In genomic region chr18:58266291-58266690, GRCh38 we compare ENCODE assay signal across 13 cellular contexts.
DNase-seq lines count a peak whose midpoint lies in the region; ATAC-seq and TF ChIP-seq lines count a peak whose summit lies in the region.
"Had no signal": no experiment of that assay in that cellular context is flagged by ENCODE, and none has a peak within 500 bp of the region (broad histone marks: within the 10 kb centered on the region; RNA-seq: fewer than 3 reads in every experiment).

No MANE protein-coding gene starts in this region.

- no peak overlapping the region for H4K8ac ChIP-seq in IMR-90 (ENCODE audit: low read depth in 2 of 2, low read length in 2 of 2)

- no peak overlapping the region for H2BK20ac ChIP-seq in IMR-90 (ENCODE audit: low read depth, low read length)

- H3K27ac ChIP-seq in IMR-90 (ENCODE audit: insufficient read depth, low read length) (no peak overlapping the region), RWPE2 (ENCODE audit: poor library complexity, severe bottlenecking) (peak overlapping the region; percentile 95), uterus (no peak overlapping the region)
- H3K27ac ChIP-seq: HL-60 had no signal

- H2BK5ac ChIP-seq in IMR-90 (ENCODE audit: low read depth, low read length, poor library complexity, severe bottlenecking), result no peak overlapping the region

- no peak overlapping the region for H2AFZ ChIP-seq in IMR-90 (replicated peaks; ENCODE audit: low read length, poor library complexity)

- H2BK120ac ChIP-seq in IMR-90 (ENCODE audit: low read depth, low read length), result no peak overlapping the region

- no peak overlapping the region for H3K23ac ChIP-seq in IMR-90 (ENCODE audit: low read depth, low read length)

- no peak overlapping the region for H3K4me2 ChIP-seq in IMR-90 (ENCODE audit: low read depth, low read length)
- peak overlapping the region; percentile 27 for H3K4me2 ChIP-seq in skeletal muscle satellite cell (ENCODE audit: low read length)

- BruUV-seq in IMR-90 (replicated peaks; lab: Mats Ljungman, UMichigan), result no TSS peak

- no peak for TF ChIP-seq RAD21 in IMR-90 (IDR thresholded peaks at IDR 0.05; ENCODE audit: low read length)

- in situ Hi-C loops in IMR-90 (cut with MboI; ENCODE audit: low sequenced_read_pairs), result no loop called here

- H3K9ac ChIP-seq in IMR-90 (ENCODE audit: low read depth, low read length) (no peak overlapping the region), skeletal muscle satellite cell (ENCODE audit: low read depth, low read length) (no peak overlapping the region)

- 0 out of 2 replicates have a peak, but pooled peaks cover 10% of the 10 kb centered on the region for H3K9me1 ChIP-seq in IMR-90 (ENCODE audit: insufficient read depth, low read length)

- DNase-seq in IMR-90, result peak; percentile 62
- no peak for DNase-seq in RWPE2 (ENCODE audit: low spot score)
- peak; percentile 16 for DNase-seq in fibroblast of mammary gland (ENCODE audit: low read depth)
- no peak for DNase-seq in uterus
- no peak for DNase-seq in NCI-H1694 treated with DMSO at 0.1 percent for 48 hours (lab: John Stamatoyannopoulos, UW)
- DNase-seq: BE2C; CD4-positive, alpha-beta memory T cell; DND-41; GDM1 had no signal

- H3K4me1 ChIP-seq in IMR-90 (ENCODE audit: control insufficient read depth, insufficient read depth, low read length), result peaks cover 2% of the 10 kb centered on the region
- peaks cover 89% of the 10 kb centered on the region for H3K4me1 ChIP-seq in RWPE2 (ENCODE audit: insufficient read depth, poor library complexity, severe bottlenecking)
- peaks cover 63% of the 10 kb centered on the region for H3K4me1 ChIP-seq in skeletal muscle satellite cell (ENCODE audit: control insufficient read depth, insufficient read depth, low read length)
- H3K4me1 ChIP-seq in uterus, result no peaks in the 10 kb centered on the region
- H3K4me1 ChIP-seq: BE2C had no signal

- H4K91ac ChIP-seq in IMR-90 (ENCODE audit: insufficient read depth, low read depth, low read length), result no peak overlapping the region

- TF ChIP-seq POLR2A in IMR-90 (IDR thresholded peaks at IDR 0.05; ENCODE audit: low read depth, low read length) (no peak), uterus (IDR thresholded peaks at IDR 0.05) (no peak)

- H3K27me3 ChIP-seq in IMR-90 (ENCODE audit: control insufficient read depth, insufficient read depth, low read length) (no peaks in the 10 kb centered on the region), RWPE2 (ENCODE audit: insufficient read depth, poor library complexity, severe bottlenecking) (no peaks in the 10 kb centered on the region), skeletal muscle satellite cell (ENCODE audit: control insufficient read depth, insufficient read depth, low read length) (no peaks in the 10 kb centered on the region), uterus (no peaks in the 10 kb centered on the region)
- H3K27me3 ChIP-seq: BE2C had no signal

- H3K36me3 ChIP-seq in IMR-90 (ENCODE audit: control insufficient read depth, insufficient read depth, low read length) (no peaks in the 10 kb centered on the region), RWPE2 (ENCODE audit: low read depth) (peaks cover 16% of the 10 kb centered on the region), skeletal muscle satellite cell (ENCODE audit: insufficient read depth, low read length) (no peaks in the 10 kb centered on the region), uterus (no peaks in the 10 kb centered on the region)
- H3K36me3 ChIP-seq: BE2C had no signal

- POLR2A ChIA-PET in IMR-90 (lab: Charles Lee; ENCODE audit: unreplicated experiment), result no interaction called here

- H3K56ac ChIP-seq in IMR-90 (ENCODE audit: extremely low read depth, insufficient read depth, low read length), result no peak overlapping the region

- TF ChIP-seq CTCF in IMR-90 (conservative IDR thresholded peaks at IDR 0.05; ENCODE audit: low read depth, low read length) (no peak), RWPE2 (IDR thresholded peaks at IDR 0.05; ENCODE audit: poor library complexity, severe bottlenecking) (no peak), fibroblast of mammary gland (conservative IDR thresholded peaks at IDR 0.05; ENCODE audit: control insufficient read depth, insufficient read depth, low read depth, low read length) (no peak), uterus (IDR thresholded peaks at IDR 0.05) (no peak)

- intact Hi-C loops in IMR-90 (cut with micrococcal nuclease), result no loop called here
- intact Hi-C loops in uterus (cut with DNase I; ENCODE audit: low total_unique reads), result no loop called here

- H3K4ac ChIP-seq in IMR-90 (ENCODE audit: low read depth, low read length), result no peak overlapping the region

- no peak overlapping the region for H2AK9ac ChIP-seq in IMR-90 (replicated peaks; ENCODE audit: low read depth, low read length, poor library complexity)

- H3K9me3 ChIP-seq in IMR-90 (ENCODE audit: control insufficient read depth, insufficient read depth, low read length), result no peaks in the 10 kb centered on the region
- H3K9me3 ChIP-seq in RWPE2 (ENCODE audit: severe bottlenecking), result no peaks in the 10 kb centered on the region
- no peaks in the 10 kb centered on the region for H3K9me3 ChIP-seq in skeletal muscle satellite cell (replicated peaks; ENCODE audit: low read length)
- H3K9me3 ChIP-seq in uterus, result no peaks in the 10 kb centered on the region
- H3K9me3 ChIP-seq: BE2C had no signal

- peak; percentile 32; the same call in 1 of the 2 replicates for ATAC-seq in IMR-90 (ENCODE audit: low read depth)
- no peak for ATAC-seq in RWPE2 (ENCODE audit: low read depth)
- no peak for ATAC-seq in HG02623 (IDR thresholded peaks at IDR 0.05; ENCODE audit: unreplicated experiment)
- ATAC-seq: HCT116 had no signal

- no peak overlapping the region for H2AK5ac ChIP-seq in IMR-90 (ENCODE audit: low read depth, low read length)

- H2BK15ac ChIP-seq in IMR-90 (ENCODE audit: low read depth, low read length), result no peak overlapping the region

- H4K20me1 ChIP-seq in IMR-90 (ENCODE audit: insufficient read depth, low read length), result no peaks in the 10 kb centered on the region

- no peaks in the 10 kb centered on the region for H3K79me1 ChIP-seq in IMR-90 (ENCODE audit: low read depth in 1 of 2, low read length in 2 of 2)

- WGBS in IMR-90 (ENCODE audit: extremely low coverage in 2 of 2, insufficient read length in 1 of 2), 2 experiments, result no CpG with 5 or more reads among the region's 1 CpG

- no peak overlapping the region for H3K18ac ChIP-seq in IMR-90 (ENCODE audit: low read depth, low read length)

- H3K4me3 ChIP-seq in IMR-90 (ENCODE audit: insufficient read depth, low read depth, low read length) (no peak overlapping the region), RWPE2 (ENCODE audit: severe bottlenecking) (no peak overlapping the region), fibroblast of mammary gland (ENCODE audit: control insufficient read depth, low read depth, low read length) (no peak overlapping the region), skeletal muscle satellite cell (ENCODE audit: low read length) (no peak overlapping the region), uterus (no peak overlapping the region)

- H4K5ac ChIP-seq in IMR-90 (ENCODE audit: low read depth, low read length), result no peak overlapping the region

- CTCF ChIA-PET in IMR-90 (lab: Yijun Ruan, JAX), result no interaction called here

- dilution Hi-C loops in IMR-90 (cut with HindIII; ENCODE audit: low sequenced_read_pairs, unreplicated experiment), result no loop called here

- no peak overlapping the region for H3K14ac ChIP-seq in IMR-90 (replicated peaks; ENCODE audit: low read depth, low read length)

TF ChIP-seq in IMR-90, 13 proteins besides CTCF, POLR2A, EP300 and RAD21:
- TF ChIP-seq BHLHE40 (IDR thresholded peaks at IDR 0.05; ENCODE audit: low read depth, low read length), result no peak
- TF ChIP-seq MAFK (IDR thresholded peaks at IDR 0.05; ENCODE audit: low read depth, low read length), result no peak
- no peak for TF ChIP-seq CHD1 (IDR thresholded peaks at IDR 0.05; ENCODE audit: low read depth, low read length)
- no peak for TF ChIP-seq USF2 (IDR thresholded peaks at IDR 0.05; ENCODE audit: low read depth, low read length)
- TF ChIP-seq RCOR1 (IDR thresholded peaks at IDR 0.05; ENCODE audit: insufficient replicate concordance, low read length), result no peak
- TF ChIP-seq NFE2L2 (IDR thresholded peaks at IDR 0.05; ENCODE audit: low read depth, low read length), result no peak
- no peak for TF ChIP-seq ELK1 (IDR thresholded peaks at IDR 0.05; ENCODE audit: borderline replicate concordance, low read depth, low read length)
TF ChIP-seq in IMR-90: peak in this region for 0.

Comparison
In these comparisons a context has a peak if more than half of its experiments do, and no peak if none do; other contexts are left out.
1. DNase-seq: peak in IMR-90 (single experiment) and fibroblast of mammary gland (single experiment); none in RWPE2 (single experiment), uterus (0 of 2) and NCI-H1694 treated with DMSO at 0.1 percent for 48 hours (single experiment).